Comparison of ENCODE assay signal across 10 cellular contexts in the genomic region with DNA sequence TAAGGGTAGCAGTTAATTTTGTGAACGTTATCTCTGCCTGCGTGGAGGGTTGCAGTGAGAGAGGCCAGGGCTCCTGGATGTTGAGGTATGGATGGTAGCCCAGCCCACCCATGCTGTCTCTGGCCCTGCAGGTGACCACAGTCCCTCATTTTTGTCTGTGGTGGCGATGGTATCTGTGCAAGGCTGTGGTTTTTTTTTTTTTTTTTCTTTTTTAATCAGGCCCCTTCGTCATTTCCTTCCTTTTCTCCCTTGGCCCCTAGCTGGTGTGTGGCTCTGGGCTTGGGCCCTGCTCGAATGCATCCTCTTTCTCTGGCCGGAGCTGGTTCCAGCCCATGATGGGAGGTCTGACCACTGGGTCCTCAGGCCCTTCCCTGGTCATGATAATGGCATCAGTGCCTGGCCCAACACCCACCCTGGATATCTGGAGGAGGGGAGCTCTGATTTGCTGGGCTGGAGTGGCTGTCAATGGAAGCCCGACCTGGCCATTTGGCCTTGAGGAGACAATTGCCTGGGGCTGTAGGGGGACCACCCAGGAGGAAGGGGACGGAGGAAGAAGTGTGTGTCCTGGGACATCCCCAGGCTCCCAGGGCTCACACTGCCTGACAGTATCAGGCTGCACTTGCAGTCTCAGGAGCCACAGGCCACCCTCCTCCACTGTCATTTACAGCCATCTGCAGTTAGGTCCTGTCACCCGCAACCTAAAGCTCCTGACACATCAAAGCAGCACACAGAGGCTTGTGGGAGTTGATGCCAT. TPM values are rescaled to one million over a fixed set of nuclear protein-coding genes. Genes with fewer than 3 reads are reported as not detected.
DNase-seq lines count a peak whose midpoint lies in the region; ATAC-seq and TF ChIP-seq lines count a peak whose summit lies in the region.
"Had no signal": no experiment of that assay in that cellular context is flagged by ENCODE, and none has a peak within 500 bp of the region (broad histone marks: within the 10 kb centered on the region; RNA-seq: fewer than 3 reads in every experiment).

No MANE protein-coding gene starts in this region.

- peaks cover 2% of the 10 kb centered on the region for H3K27me3 Mint-ChIP-seq in activated CD4-positive, alpha-beta T cell treated with anti-CD3 and anti-CD28 coated beads, Interleukin-2, amount 10 ng/mL, durations not matched to agents 7 days and 5 days
- peaks cover 2% of the 10 kb centered on the region for H3K27me3 Mint-ChIP-seq in activated naive CD8-positive, alpha-beta T cell treated with anti-CD3 and anti-CD28 coated beads, Interleukin-2, amount 10 ng/mL, durations not matched to agents 7 days and 5 days
- H3K27me3 Mint-ChIP-seq in stimulated activated naive B cell treated with anti-CD40 and anti-IgM and Interleukin-4, amounts not matched to agents 10 μg/mL and 1 μg/mL and 100 μg/mL, for 72 hours, result peaks cover under 1 to 7% of the 10 kb centered on the region in 2 donors
- H3K27me3 Mint-ChIP-seq in progenitor cell of endocrine pancreas, result peaks cover 7% of the 10 kb centered on the region
- peaks cover 51% of the 10 kb centered on the region for H3K27me3 Mint-ChIP-seq in osteocyte (ENCODE audit: unreplicated experiment)

- H3K4me3 Mint-ChIP-seq in activated CD4-positive, alpha-beta T cell treated with anti-CD3 and anti-CD28 coated beads, Interleukin-2, amount 10 ng/mL, durations not matched to agents 7 days and 5 days, result no peak overlapping the region
- H3K4me3 Mint-ChIP-seq in activated naive CD8-positive, alpha-beta T cell treated with anti-CD3 and anti-CD28 coated beads, Interleukin-2, amount 10 ng/mL, durations not matched to agents 7 days and 5 days, result peak overlapping the region; percentile 73
- no peak overlapping the region for H3K4me3 Mint-ChIP-seq in stimulated activated naive B cell treated with anti-CD40 and anti-IgM and Interleukin-4, amounts not matched to agents 10 μg/mL and 1 μg/mL and 100 μg/mL, for 72 hours
- no peak overlapping the region for H3K4me3 Mint-ChIP-seq in progenitor cell of endocrine pancreas (ENCODE audit: low read depth)
- no peak overlapping the region for H3K4me3 Mint-ChIP-seq in osteocyte (ENCODE audit: unreplicated experiment)

- H3K9ac ChIP-seq in mammary epithelial cell (ENCODE audit: insufficient read depth, low read length), result no peak overlapping the region

- no peaks in the 10 kb centered on the region for H3K36me3 Mint-ChIP-seq in activated CD4-positive, alpha-beta T cell treated with anti-CD3 and anti-CD28 coated beads, Interleukin-2, amount 10 ng/mL, durations not matched to agents 7 days and 5 days (ENCODE audit: low read depth)
- H3K36me3 Mint-ChIP-seq in activated naive CD8-positive, alpha-beta T cell treated with anti-CD3 and anti-CD28 coated beads, Interleukin-2, amount 10 ng/mL, durations not matched to agents 7 days and 5 days, result no peaks in the 10 kb centered on the region
- no peaks in the 10 kb centered on the region for H3K36me3 Mint-ChIP-seq in stimulated activated naive B cell treated with anti-CD40 and anti-IgM and Interleukin-4, amounts not matched to agents 10 μg/mL and 1 μg/mL and 100 μg/mL, for 72 hours
- H3K36me3 Mint-ChIP-seq in progenitor cell of endocrine pancreas (ENCODE audit: insufficient read depth) (no peaks in the 10 kb centered on the region), osteocyte (ENCODE audit: unreplicated experiment) (no peaks in the 10 kb centered on the region)

- no peaks in the 10 kb centered on the region for H3K79me2 ChIP-seq in mammary epithelial cell (ENCODE audit: insufficient read depth, low read length)

- peaks cover 34% of the 10 kb centered on the region for H3K4me1 Mint-ChIP-seq in activated CD4-positive, alpha-beta T cell treated with anti-CD3 and anti-CD28 coated beads, Interleukin-2, amount 10 ng/mL, durations not matched to agents 7 days and 5 days
- peaks cover 45% of the 10 kb centered on the region for H3K4me1 Mint-ChIP-seq in activated naive CD8-positive, alpha-beta T cell treated with anti-CD3 and anti-CD28 coated beads, Interleukin-2, amount 10 ng/mL, durations not matched to agents 7 days and 5 days
- H3K4me1 Mint-ChIP-seq in stimulated activated naive B cell treated with anti-CD40 and anti-IgM and Interleukin-4, amounts not matched to agents 10 μg/mL and 1 μg/mL and 100 μg/mL, for 72 hours, result peaks cover 9 to 15% of the 10 kb centered on the region in 2 donors
- H3K4me1 Mint-ChIP-seq in progenitor cell of endocrine pancreas (ENCODE audit: low read depth) (peaks cover 25% of the 10 kb centered on the region), osteocyte (ENCODE audit: unreplicated experiment) (peaks cover 6% of the 10 kb centered on the region)

- peak; percentile 87 for ATAC-seq in activated naive CD8-positive, alpha-beta T cell treated with anti-CD3 and anti-CD28 coated beads, Interleukin-2, amount 10 ng/mL, durations not matched to agents 7 days and 5 days (ENCODE audit: low read depth)
- ATAC-seq in stimulated activated naive B cell treated with anti-CD40 and anti-IgM and Interleukin-4, amounts not matched to agents 10 μg/mL and 1 μg/mL and 100 μg/mL, for 72 hours (replicated peaks), result peak; percentile 39 to 65

- in situ Hi-C loops in mammary epithelial cell (cut with MboI; ENCODE audit: low sequenced_read_pairs in 2 of 2), result no loop called here

- H3K9me3 ChIP-seq in mammary epithelial cell (replicated peaks; ENCODE audit: insufficient read depth, low read length), result no peaks in the 10 kb centered on the region
- H3K9me3 ChIP-seq: HAP-1 had no signal

- 63% methylated on average over 8 of the region's 9 CpGs for WGBS in mammary epithelial cell (ENCODE audit: low coverage, missing lambda C conversion rate)

- CTCF ChIA-PET in activated CD4-positive, alpha-beta T cell treated with anti-CD3 and anti-CD28 coated beads, Interleukin-2, amount 10 ng/mL, durations not matched to agents 7 days and 5 days (lab: Charles Lee), result interaction anchor here (0.9 to 1.8 kb wide), 4 partner anchors 10 to 19 kb away, joined by 3 to 4 read pairs (median 4); no protein-coding TSS in a partner anchor
- CTCF ChIA-PET in mammary epithelial cell (lab: Charles Lee; ENCODE audit: low non-redundant PET), result no interaction called here

- H3K4me3 ChIP-seq in mammary epithelial cell (replicated peaks in 1 of 3; ENCODE audit: insufficient read depth in 1 of 3, low read depth in 2 of 3, low read length in 3 of 3), result no peak overlapping the region
- H3K4me3 ChIP-seq: HAP-1 had no signal

- no peaks in the 10 kb centered on the region for H3K36me3 ChIP-seq in mammary epithelial cell (ENCODE audit: insufficient read depth, low read length)
- H3K36me3 ChIP-seq: HAP-1 had no signal

- H3K27ac ChIP-seq in mammary epithelial cell (ENCODE audit: insufficient read depth, low read depth, low read length), result no peak overlapping the region

- H3K4me1 ChIP-seq in mammary epithelial cell (ENCODE audit: insufficient read depth, low read length), result no peaks in the 10 kb centered on the region

- no peak for DNase-seq in activated CD4-positive, alpha-beta T cell treated with anti-CD3 and anti-CD28 coated beads, Interleukin-2, amount 10 ng/mL, durations not matched to agents 7 days and 5 days
- no peak for DNase-seq in activated CD4-positive, alpha-beta T cell treated with anti-CD3 and anti-CD28 coated beads for 4 hours
- DNase-seq in HT1080 (ENCODE audit: low read depth), result peak; percentile 32
- DNase-seq in activated naive CD8-positive, alpha-beta T cell treated with anti-CD3 and anti-CD28 coated beads, Interleukin-2, amount 10 ng/mL, durations not matched to agents 7 days and 5 days, result peak; percentile 55
- DNase-seq in stimulated activated naive B cell treated with anti-CD40 and anti-IgM and Interleukin-4, amounts not matched to agents 10 μg/mL and 1 μg/mL and 100 μg/mL, for 72 hours, result no peak
- DNase-seq in mammary epithelial cell, result no peak
- no peak for DNase-seq in progenitor cell of endocrine pancreas (ENCODE audit: low spot score, unreplicated experiment)
- no peak for DNase-seq in osteocyte (ENCODE audit: extremely low spot score, unreplicated experiment)
- DNase-seq: NCI-H345 had no signal

- no peak overlapping the region for H3K4me2 ChIP-seq in mammary epithelial cell (ENCODE audit: insufficient read depth, low read depth, low read length)

- no peak overlapping the region for H2AFZ ChIP-seq in mammary epithelial cell (ENCODE audit: low read depth, low read length)

- dilution Hi-C loops in mammary epithelial cell (cut with HindIII; ENCODE audit: low sequenced_read_pairs), result no loop called here

- H3K27ac Mint-ChIP-seq in activated CD4-positive, alpha-beta T cell treated with anti-CD3 and anti-CD28 coated beads, Interleukin-2, amount 10 ng/mL, durations not matched to agents 7 days and 5 days, result peak overlapping the region; percentile 88
- H3K27ac Mint-ChIP-seq in activated naive CD8-positive, alpha-beta T cell treated with anti-CD3 and anti-CD28 coated beads, Interleukin-2, amount 10 ng/mL, durations not matched to agents 7 days and 5 days, result peak overlapping the region; percentile 92
- peak overlapping the region; percentile 52 for H3K27ac Mint-ChIP-seq in stimulated activated naive B cell treated with anti-CD40 and anti-IgM and Interleukin-4, amounts not matched to agents 10 μg/mL and 1 μg/mL and 100 μg/mL, for 72 hours
- H3K27ac Mint-ChIP-seq in progenitor cell of endocrine pancreas (no peak overlapping the region), osteocyte (ENCODE audit: unreplicated experiment) (no peak overlapping the region)

- TF ChIP-seq CTCF in mammary epithelial cell (conservative IDR thresholded peaks at IDR 0.05 in 1 of 2, IDR thresholded peaks at IDR 0.05 in 1 of 2; ENCODE audit: extremely low read depth in 1 of 2, insufficient read depth in 1 of 2, low read depth in 1 of 2, low read length in 2 of 2) (no peak), progenitor cell of endocrine pancreas (IDR thresholded peaks at IDR 0.05; ENCODE audit: unreplicated experiment) (no peak), osteocyte (IDR thresholded peaks at IDR 0.05) (no peak)

- H3K9me3 Mint-ChIP-seq in activated CD4-positive, alpha-beta T cell treated with anti-CD3 and anti-CD28 coated beads, Interleukin-2, amount 10 ng/mL, durations not matched to agents 7 days and 5 days, result no peaks in the 10 kb centered on the region
- no peaks in the 10 kb centered on the region for H3K9me3 Mint-ChIP-seq in activated naive CD8-positive, alpha-beta T cell treated with anti-CD3 and anti-CD28 coated beads, Interleukin-2, amount 10 ng/mL, durations not matched to agents 7 days and 5 days
- no peaks in the 10 kb centered on the region for H3K9me3 Mint-ChIP-seq in stimulated activated naive B cell treated with anti-CD40 and anti-IgM and Interleukin-4, amounts not matched to agents 10 μg/mL and 1 μg/mL and 100 μg/mL, for 72 hours
- H3K9me3 Mint-ChIP-seq in progenitor cell of endocrine pancreas (ENCODE audit: low read depth), result no peaks in the 10 kb centered on the region
- no peaks in the 10 kb centered on the region for H3K9me3 Mint-ChIP-seq in osteocyte (ENCODE audit: unreplicated experiment)

- H4K20me1 ChIP-seq in mammary epithelial cell (ENCODE audit: insufficient read depth, low read length), result no peaks in the 10 kb centered on the region

- no peaks in the 10 kb centered on the region for H3K27me3 ChIP-seq in mammary epithelial cell (ENCODE audit: insufficient read depth, low read length)

- intact Hi-C loops in mammary epithelial cell (cut with micrococcal nuclease), result no loop called here

- BruUV-seq in mammary epithelial cell (replicated peaks; lab: Mats Ljungman, UMichigan), result no TSS peak

- POLR2A ChIA-PET in activated CD4-positive, alpha-beta T cell treated with anti-CD3 and anti-CD28 coated beads, Interleukin-2, amount 10 ng/mL, durations not matched to agents 7 days and 5 days (lab: Charles Lee), result interaction anchor here (1.4 kb wide), 1 partner anchor 15 kb away, joined by 10 read pairs; no protein-coding TSS in a partner anchor
- POLR2A ChIA-PET in activated naive CD8-positive, alpha-beta T cell treated with anti-CD3 and anti-CD28 coated beads, Interleukin-2, amount 10 ng/mL, durations not matched to agents 7 days and 5 days (lab: Charles Lee), result interaction anchor here (0.7 to 9.4 kb wide), 10 partner anchors 9 to 397 kb away, joined by 3 to 92 read pairs (median 4); a partner anchor contains a TSS

RNA-seq across cellular contexts. Expression of a gene that starts 8.1 kb away (rescaled TPM):
- total RNA-seq in activated CD4-positive, alpha-beta T cell treated with anti-CD3 and anti-CD28 coated beads, Interleukin-2, amount 10 ng/mL, durations not matched to agents 7 days and 5 days, result 100 to 1,000 TPM; 110 to 132 TPM
- 55.6 and 56.5 TPM in 2 replicates for total RNA-seq in HT1080 (2014; rRNA removed; shearing (Covaris generic))
- 55.0 and 57.5 TPM in 2 replicates for polyA plus RNA-seq in HT1080 (2015; cell fraction: cytosol; rRNA removed)
- 24.8 and 28.7 TPM in 2 replicates for polyA plus RNA-seq in HT1080 (2015; cell fraction: nucleus; rRNA removed)
- total RNA-seq in activated naive CD8-positive, alpha-beta T cell treated with anti-CD3 and anti-CD28 coated beads, Interleukin-2, amount 10 ng/mL, durations not matched to agents 7 days and 5 days, result 100 to 1,000 TPM; 128 to 143 TPM
- 100 to 1,000 TPM in 1 of 2 donors, 10 to 100 TPM in 1; 86.5 to 136 TPM for total RNA-seq in mammary epithelial cell
- 89.0 TPM for polyA plus RNA-seq in mammary epithelial cell
- polyA minus RNA-seq in mammary epithelial cell, result 113 TPM
- 94.8 and 98.6 TPM in 2 replicates for total RNA-seq in progenitor cell of endocrine pancreas
- 156 and 168 TPM in 2 replicates for total RNA-seq in osteocyte

Comparison
In these comparisons a context has a peak if more than half of its experiments do, and no peak if none do; other contexts are left out.
1. DNase-seq: peak in HT1080 (single experiment) and activated naive CD8-positive, alpha-beta T cell treated with anti-CD3 and anti-CD28 coated beads, Interleukin-2, amount 10 ng/mL, durations not matched to agents 7 days and 5 days (single experiment); none in activated CD4-positive, alpha-beta T cell treated with anti-CD3 and anti-CD28 coated beads, Interleukin-2, amount 10 ng/mL, durations not matched to agents 7 days and 5 days (single experiment), activated CD4-positive, alpha-beta T cell treated with anti-CD3 and anti-CD28 coated beads for 4 hours (0 of 2), stimulated activated naive B cell treated with anti-CD40 and anti-IgM and Interleukin-4, amounts not matched to agents 10 μg/mL and 1 μg/mL and 100 μg/mL, for 72 hours (single experiment), mammary epithelial cell (single experiment), progenitor cell of endocrine pancreas (single experiment) and osteocyte (single experiment).
2. H3K27ac Mint-ChIP-seq: peak in activated CD4-positive, alpha-beta T cell treated with anti-CD3 and anti-CD28 coated beads, Interleukin-2, amount 10 ng/mL, durations not matched to agents 7 days and 5 days (single experiment), activated naive CD8-positive, alpha-beta T cell treated with anti-CD3 and anti-CD28 coated beads, Interleukin-2, amount 10 ng/mL, durations not matched to agents 7 days and 5 days (single experiment) and stimulated activated naive B cell treated with anti-CD40 and anti-IgM and Interleukin-4, amounts not matched to agents 10 μg/mL and 1 μg/mL and 100 μg/mL, for 72 hours (single experiment); none in progenitor cell of endocrine pancreas (single experiment) and osteocyte (single experiment).